In genomic region chr11:59182457-59183151, GRCh38 we compare ENCODE assay signal across 9 cellular contexts. TPM values are rescaled to one million over a fixed set of nuclear protein-coding genes. Genes with fewer than 3 reads are reported as not detected.
DNase-seq lines count a peak whose midpoint lies in the region; ATAC-seq and TF ChIP-seq lines count a peak whose summit lies in the region.
"Had no signal": no experiment of that assay in that cellular context is flagged by ENCODE, and none has a peak within 500 bp of the region (broad histone marks: within the 10 kb centered on the region; RNA-seq: fewer than 3 reads in every experiment).

No MANE protein-coding gene starts in this region.

- dilution Hi-C loops in IMR-90 (cut with HindIII; ENCODE audit: low sequenced_read_pairs, unreplicated experiment): no loop called here

- H3K36me3 Mint-ChIP-seq in effector memory CD8-positive, alpha-beta T cell (ENCODE audit: insufficient read depth): no peaks in the 10 kb centered on the region

- H3K27ac Mint-ChIP-seq in effector memory CD8-positive, alpha-beta T cell: no peak overlapping the region

- no peak overlapping the region for H2BK20ac ChIP-seq in IMR-90 (ENCODE audit: low read depth, low read length)

- no peak overlapping the region for H3K18ac ChIP-seq in IMR-90 (ENCODE audit: low read depth, low read length)

- no peak overlapping the region for H3K14ac ChIP-seq in IMR-90 (replicated peaks; ENCODE audit: low read depth, low read length)

- H4K8ac ChIP-seq in IMR-90 (ENCODE audit: low read depth in 2 of 2, low read length in 2 of 2): no peak overlapping the region

- no peak overlapping the region for H4K91ac ChIP-seq in IMR-90 (ENCODE audit: insufficient read depth, low read depth, low read length)

- intact Hi-C loops in IMR-90 (cut with micrococcal nuclease): no loop called here

- H3K27me3 ChIP-seq in IMR-90 (ENCODE audit: control insufficient read depth, insufficient read depth, low read length): no peaks in the 10 kb centered on the region
- H3K27me3 ChIP-seq in neutrophil: no peaks in the 10 kb centered on the region

- H3K9me3 Mint-ChIP-seq in effector memory CD8-positive, alpha-beta T cell: no peaks in the 10 kb centered on the region

- no peak overlapping the region for H2AK5ac ChIP-seq in IMR-90 (ENCODE audit: low read depth, low read length)

- no peak overlapping the region for H2AK9ac ChIP-seq in IMR-90 (replicated peaks; ENCODE audit: low read depth, low read length, poor library complexity)

- H3K4me1 Mint-ChIP-seq in effector memory CD8-positive, alpha-beta T cell (ENCODE audit: low read depth in 2 of 2): no peaks in the 10 kb centered on the region

- H3K27me3 Mint-ChIP-seq in effector memory CD8-positive, alpha-beta T cell: peaks cover 0 to 23% of the 10 kb centered on the region in 2 donors

- BruUV-seq in IMR-90 (replicated peaks; lab: Mats Ljungman, UMichigan): no TSS peak

- TF ChIP-seq POLR2A in IMR-90 (IDR thresholded peaks at IDR 0.05; ENCODE audit: low read depth, low read length): no peak

- peaks cover 0 to 16% of the 10 kb centered on the region in 2 experiments; a peak in 2 of 4 replicates for H3K79me1 ChIP-seq in IMR-90 (ENCODE audit: low read depth in 1 of 2, low read length in 2 of 2)

- H4K20me1 ChIP-seq in IMR-90 (ENCODE audit: insufficient read depth, low read length): 0 out of 2 replicates have a peak, but pooled peaks cover 4% of the 10 kb centered on the region

- H3K27ac ChIP-seq in IMR-90 (ENCODE audit: insufficient read depth, low read length): no peak overlapping the region
- H3K27ac ChIP-seq in neutrophil: no peak overlapping the region
- H3K27ac ChIP-seq: psoas muscle had no signal

- no peak overlapping the region for H3K23ac ChIP-seq in IMR-90 (ENCODE audit: low read depth, low read length)

- H3K36me3 ChIP-seq in IMR-90 (ENCODE audit: control insufficient read depth, insufficient read depth, low read length) (peaks cover 23% of the 10 kb centered on the region), neutrophil (peaks cover 44% of the 10 kb centered on the region)

- H2BK15ac ChIP-seq in IMR-90 (ENCODE audit: low read depth, low read length): no peak overlapping the region

- H2AFZ ChIP-seq in IMR-90 (replicated peaks; ENCODE audit: low read length, poor library complexity): no peak overlapping the region

- no CpG with 5 or more reads among the region's 4 CpGs for WGBS in IMR-90 (ENCODE audit: extremely low coverage in 2 of 2, insufficient read length in 1 of 2), 2 experiments

- CTCF ChIA-PET in IMR-90 (lab: Yijun Ruan, JAX): no interaction called here

- no peak overlapping the region for H3K4me2 ChIP-seq in IMR-90 (ENCODE audit: low read depth, low read length)

- POLR2A ChIA-PET in IMR-90 (lab: Charles Lee; ENCODE audit: unreplicated experiment): no interaction called here

- no peak overlapping the region for H3K4ac ChIP-seq in IMR-90 (ENCODE audit: low read depth, low read length)

- no peak overlapping the region for H2BK5ac ChIP-seq in IMR-90 (ENCODE audit: low read depth, low read length, poor library complexity, severe bottlenecking)

- TF ChIP-seq CTCF in IMR-90 (conservative IDR thresholded peaks at IDR 0.05; ENCODE audit: low read depth, low read length) (no peak), neutrophil (IDR thresholded peaks at IDR 0.05) (peak; percentile 21)

- DNase-seq in NCI-H146 (lab: John Stamatoyannopoulos, UW) (peak; percentile 16), NCI-H146 treated with DMSO at 0.1 percent for 48 hours (lab: John Stamatoyannopoulos, UW; ENCODE audit: unreplicated experiment) (no peak), IMR-90 (no peak), HUDEP-2 (lab: John Stamatoyannopoulos, UW; ENCODE audit: unreplicated experiment in 76 of 76) (no peak), DMS114 treated with DMSO at 0.1 percent for 48 hours (lab: John Stamatoyannopoulos, UW; ENCODE audit: unreplicated experiment) (no peak)
- no peak for DNase-seq in effector memory CD8-positive, alpha-beta T cell
- DNase-seq: psoas muscle had no signal

- TF ChIP-seq RAD21 in IMR-90 (IDR thresholded peaks at IDR 0.05; ENCODE audit: low read length): no peak

- ATAC-seq in IMR-90 (ENCODE audit: low read depth) (no peak), GM19023 (IDR thresholded peaks at IDR 0.05; ENCODE audit: unreplicated experiment) (no peak)
- ATAC-seq in effector memory CD8-positive, alpha-beta T cell (replicated peaks): peak; percentile 37
- ATAC-seq: psoas muscle had no signal

- H3K4me1 ChIP-seq in IMR-90 (ENCODE audit: control insufficient read depth, insufficient read depth, low read length) (peaks cover 18% of the 10 kb centered on the region), neutrophil (ENCODE audit: control insufficient read depth in 1 of 2, insufficient read depth in 1 of 2, low read depth in 1 of 2, low read length in 1 of 2) (peaks cover 0 to 3% of the 10 kb centered on the region in 2 experiments)
- H3K4me1 ChIP-seq: psoas muscle had no signal

- H4K5ac ChIP-seq in IMR-90 (ENCODE audit: low read depth, low read length): no peak overlapping the region

- H3K9ac ChIP-seq in IMR-90 (ENCODE audit: low read depth, low read length): no peak overlapping the region

- no peak overlapping the region for H3K4me3 Mint-ChIP-seq in effector memory CD8-positive, alpha-beta T cell

- H3K9me3 ChIP-seq in IMR-90 (ENCODE audit: control insufficient read depth, insufficient read depth, low read length) (no peaks in the 10 kb centered on the region), neutrophil (no peaks in the 10 kb centered on the region)
- H3K9me3 ChIP-seq: psoas muscle had no signal

- peaks cover 15% of the 10 kb centered on the region for H3K9me1 ChIP-seq in IMR-90 (ENCODE audit: insufficient read depth, low read length)

- in situ Hi-C loops in IMR-90 (cut with MboI; ENCODE audit: low sequenced_read_pairs): no loop called here

- H3K4me3 ChIP-seq in IMR-90 (ENCODE audit: insufficient read depth, low read depth, low read length): no peak overlapping the region
- no peak overlapping the region for H3K4me3 ChIP-seq in neutrophil (ENCODE audit: low read depth in 1 of 2, low read length in 1 of 2)
- H3K4me3 ChIP-seq: psoas muscle had no signal

- no peak overlapping the region for H2BK120ac ChIP-seq in IMR-90 (ENCODE audit: low read depth, low read length)

- no peak overlapping the region for H3K56ac ChIP-seq in IMR-90 (ENCODE audit: extremely low read depth, insufficient read depth, low read length)

TF ChIP-seq in IMR-90, 13 proteins besides CTCF, POLR2A, EP300 and RAD21:
- peak; percentile 71 for TF ChIP-seq MAFK (IDR thresholded peaks at IDR 0.05; ENCODE audit: low read depth, low read length)
- TF ChIP-seq CEBPB (IDR thresholded peaks at IDR 0.05; ENCODE audit: low read depth, low read length): no peak
TF ChIP-seq in IMR-90: peak in this region for 1.

RNA-seq across cellular contexts. Expression of gene DTX4, which starts 10.7 kb away (rescaled TPM):
- 2.5 and 2.7 TPM in 2 replicates for total RNA-seq in IMR-90 (2012; rRNA removed)
- polyA plus RNA-seq in IMR-90 (2012; rRNA removed): 3.0 and 3.1 TPM in 2 replicates
- 1.1 and 1.5 TPM in 2 replicates for polyA plus RNA-seq in IMR-90 (2012; cell fraction: cytosol; rRNA removed)
- 3.8 and 4.2 TPM in 2 replicates for polyA plus RNA-seq in IMR-90 (2012; cell fraction: nucleus; rRNA removed; ENCODE audit: low replicate concordance)

RNA-seq across cellular contexts. Expression of gene MPEG1, which starts 30.1 kb away (rescaled TPM):
- total RNA-seq in IMR-90 (2012; rRNA removed): not detected in 2 replicates
- polyA plus RNA-seq in IMR-90 (2012; rRNA removed): not detected in 2 replicates
- polyA plus RNA-seq in IMR-90 (2012; cell fraction: cytosol; rRNA removed): not detected in 2 replicates
- polyA plus RNA-seq in IMR-90 (2012; cell fraction: nucleus; rRNA removed; ENCODE audit: low replicate concordance): not detected in 2 replicates

RNA-seq across cellular contexts. Expression of gene FAM111A, which starts 39.9 kb away (rescaled TPM):
- 36.4 and 46.1 TPM in 2 replicates for total RNA-seq in IMR-90 (2012; rRNA removed)
- 14.4 and 19.9 TPM in 2 replicates for polyA plus RNA-seq in IMR-90 (2012; rRNA removed)
- polyA plus RNA-seq in IMR-90 (2012; cell fraction: cytosol; rRNA removed): 2.2 and 3.0 TPM in 2 replicates
- 14.9 and 66.0 TPM in 2 replicates for polyA plus RNA-seq in IMR-90 (2012; cell fraction: nucleus; rRNA removed; ENCODE audit: low replicate concordance)
